Comparison of ENCODE assay signal across 8 cellular contexts in genomic region chr11:60985991-60986915, GRCh38.
A peak's percentile ranks its signal among the peaks of the same experiment; 100 is the strongest.
DNase-seq lines count a peak whose midpoint lies in the region; ATAC-seq lines count a peak whose summit lies in the region.

No MANE protein-coding gene starts in this region.

- DNase-seq in EL (peak; percentile 46), T-helper 22 cell (ENCODE audit: low read depth) (peak; percentile 96), middle frontal gyrus (ENCODE audit: extremely low spot score, low spot score) (no peak), NCI-H524 (lab: John Stamatoyannopoulos, UW) (no peak)
- DNase-seq in activated naive CD8-positive, alpha-beta T cell treated with anti-CD3 and anti-CD28 coated beads, Interleukin-2, amount 50 U/mL, for 16 hours (ENCODE audit: low read depth, low spot score) = peak; percentile 82
- DNase-seq in stimulated activated CD4-positive, alpha-beta T cell treated with anti-CD3 and anti-CD28 coated beads, Interleukin-15, amount 100 ng/mL, for 48 hours (ENCODE audit: low read depth in 2 of 2) = peak; percentile 86 to 95

- no peak for ATAC-seq in HG02678 (IDR thresholded peaks at IDR 0.05; ENCODE audit: unreplicated experiment)
- ATAC-seq in GM19455 (IDR thresholded peaks at IDR 0.05; ENCODE audit: unreplicated experiment) = no peak

Comparison
In these comparisons a context has a peak if more than half of its experiments do, and no peak if none do; other contexts are left out.
1. DNase-seq: peak in EL (single experiment), T-helper 22 cell (single experiment), activated naive CD8-positive, alpha-beta T cell treated with anti-CD3 and anti-CD28 coated beads, Interleukin-2, amount 50 U/mL, for 16 hours (single experiment) and stimulated activated CD4-positive, alpha-beta T cell treated with anti-CD3 and anti-CD28 coated beads, Interleukin-15, amount 100 ng/mL, for 48 hours (2 of 2); none in middle frontal gyrus (single experiment) and NCI-H524 (0 of 2).